ENCODE assay signal across 16 cellular contexts in genomic region chr9:4333787-4334186, GRCh38. TPM values are rescaled to one million over a fixed set of nuclear protein-coding genes. Genes with fewer than 3 reads are reported as not detected.
DNase-seq lines count a peak whose midpoint lies in the region; ATAC-seq and TF ChIP-seq lines count a peak whose summit lies in the region.
"Had no signal": no experiment of that assay in that cellular context is flagged by ENCODE, and none has a peak within 500 bp of the region (broad histone marks: within the 10 kb centered on the region; RNA-seq: fewer than 3 reads in every experiment).

No MANE protein-coding gene starts in this region.

- TF ChIP-seq CTCF in MCF 10A (IDR thresholded peaks at IDR 0.05; ENCODE audit: unreplicated experiment) (no peak), mammary epithelial cell (conservative IDR thresholded peaks at IDR 0.05 in 1 of 2, IDR thresholded peaks at IDR 0.05 in 1 of 2; ENCODE audit: extremely low read depth in 1 of 2, insufficient read depth in 1 of 2, low read depth in 1 of 2, low read length in 2 of 2) (no peak), VCaP (conservative IDR thresholded peaks at IDR 0.05) (no peak), hepatocyte (IDR thresholded peaks at IDR 0.05; ENCODE audit: poor library complexity) (no peak), thyroid gland (IDR thresholded peaks at IDR 0.05) (no peak)

- H3K9me2 ChIP-seq in hepatocyte (replicated peaks; ENCODE audit: insufficient read depth) = no peaks in the 10 kb centered on the region

- no peaks in the 10 kb centered on the region for H3K27me3 ChIP-seq in mammary epithelial cell (ENCODE audit: insufficient read depth, low read length)
- no peaks in the 10 kb centered on the region for H3K27me3 ChIP-seq in hepatocyte
- no peaks in the 10 kb centered on the region for H3K27me3 ChIP-seq in thyroid gland

- 93% methylated on average over 2 of the region's 2 CpGs for WGBS in mammary epithelial cell (ENCODE audit: low coverage, missing lambda C conversion rate)
- 74% methylated on average over 2 of the region's 2 CpGs for WGBS in hepatocyte (ENCODE audit: low lambda C conversion rate, missing lambda C conversion rate)
- 21 to 34% methylated on average over 2 of the region's 2 CpGs for WGBS in thyroid gland, 2 donors

- no peak overlapping the region for H3K4me3 ChIP-seq in mammary epithelial cell (replicated peaks in 1 of 3; ENCODE audit: insufficient read depth in 1 of 3, low read depth in 2 of 3, low read length in 3 of 3)
- H3K4me3 ChIP-seq in hepatocyte = no peak overlapping the region
- H3K4me3 ChIP-seq in thyroid gland (replicated peaks in 1 of 3) = no peak overlapping the region
- H3K4me3 ChIP-seq: GM23248, smooth muscle cell had no signal

- H3K4me1 ChIP-seq in mammary epithelial cell (ENCODE audit: insufficient read depth, low read length) (peaks cover 4% of the 10 kb centered on the region), hepatocyte (ENCODE audit: insufficient read depth) (no peaks in the 10 kb centered on the region), thyroid gland (peaks cover 31 to 42% of the 10 kb centered on the region in 2 donors)
- H3K4me1 ChIP-seq: parathyroid adenoma had no signal

- H3K36me3 Mint-ChIP-seq in MCF 10A (ENCODE audit: insufficient read depth, unreplicated experiment) = no peaks in the 10 kb centered on the region
- H3K36me3 Mint-ChIP-seq: activated CD4-positive, alpha-beta memory T cell treated with anti-CD3 and anti-CD28 coated beads for 36 hours; CD8-positive, alpha-beta memory T cell had no signal

- intact Hi-C loops in MCF 10A (cut with micrococcal nuclease) (no loop called here), mammary epithelial cell (cut with micrococcal nuclease) (no loop called here), thyroid gland (cut with DNase I) (no loop called here)

- peaks cover 12% of the 10 kb centered on the region for H3K4me1 Mint-ChIP-seq in MCF 10A (ENCODE audit: insufficient read depth, unreplicated experiment)
- H3K4me1 Mint-ChIP-seq: CD8-positive, alpha-beta memory T cell had no signal

- CTCF ChIA-PET in MCF 10A (lab: Yijun Ruan, JAX) = interaction anchor here (0.6 to 5.7 kb wide), 8 partner anchors 14 to 602 kb away, joined by 3 to 42 read pairs (median 4); no protein-coding TSS in a partner anchor
- CTCF ChIA-PET in mammary epithelial cell (lab: Charles Lee; ENCODE audit: low non-redundant PET) = no interaction called here

- no peaks in the 10 kb centered on the region for H3K9me3 Mint-ChIP-seq in MCF 10A (ENCODE audit: unreplicated experiment)
- H3K9me3 Mint-ChIP-seq: activated CD4-positive, alpha-beta memory T cell treated with anti-CD3 and anti-CD28 coated beads for 36 hours; CD8-positive, alpha-beta memory T cell had no signal

- H3K27me3 Mint-ChIP-seq in MCF 10A (ENCODE audit: insufficient read depth, unreplicated experiment) = no peaks in the 10 kb centered on the region
- H3K27me3 Mint-ChIP-seq: activated CD4-positive, alpha-beta memory T cell treated with anti-CD3 and anti-CD28 coated beads for 36 hours had no signal

- H3K9me3 ChIP-seq in mammary epithelial cell (replicated peaks; ENCODE audit: insufficient read depth, low read length) (no peaks in the 10 kb centered on the region), hepatocyte (ENCODE audit: low read depth) (no peaks in the 10 kb centered on the region), thyroid gland (no peaks in the 10 kb centered on the region)

- H3K4me3 Mint-ChIP-seq in MCF 10A (ENCODE audit: unreplicated experiment) = no peak overlapping the region
- H3K4me3 Mint-ChIP-seq: activated CD4-positive, alpha-beta memory T cell treated with anti-CD3 and anti-CD28 coated beads for 36 hours; CD8-positive, alpha-beta memory T cell had no signal

- ATAC-seq in HG03139 (IDR thresholded peaks at IDR 0.05; ENCODE audit: unreplicated experiment) (no peak), HG03432 (IDR thresholded peaks at IDR 0.05; ENCODE audit: unreplicated experiment) (no peak)

- POLR2A ChIA-PET in MCF 10A (lab: Yijun Ruan, JAX) = interaction anchor here (0.7 kb wide), 1 partner anchor 211 kb away, joined by 3 read pairs; no protein-coding TSS in a partner anchor

- H3K36me3 ChIP-seq in mammary epithelial cell (ENCODE audit: insufficient read depth, low read length) = no peaks in the 10 kb centered on the region
- no peaks in the 10 kb centered on the region for H3K36me3 ChIP-seq in hepatocyte (replicated peaks; ENCODE audit: insufficient read depth, low read depth)
- H3K36me3 ChIP-seq in thyroid gland = no peaks in the 10 kb centered on the region

- peak overlapping the region; percentile 46 for H3K27ac Mint-ChIP-seq in MCF 10A (ENCODE audit: low read depth, unreplicated experiment)
- H3K27ac Mint-ChIP-seq: activated CD4-positive, alpha-beta memory T cell treated with anti-CD3 and anti-CD28 coated beads for 36 hours; CD8-positive, alpha-beta memory T cell had no signal

- H2AFZ ChIP-seq in mammary epithelial cell (ENCODE audit: low read depth, low read length) = no peak overlapping the region
- no peak overlapping the region for H2AFZ ChIP-seq in hepatocyte
- H2AFZ ChIP-seq: GM23248, parathyroid adenoma had no signal

- dilution Hi-C loops in mammary epithelial cell (cut with HindIII; ENCODE audit: low sequenced_read_pairs) = no loop called here

- in situ Hi-C loops in mammary epithelial cell (cut with MboI; ENCODE audit: low sequenced_read_pairs in 2 of 2) = loop anchor here in 1 of 2 donors (25.0 kb wide), 2 partner anchors 246 to 871 kb away; no protein-coding TSS in a partner anchor

- BruUV-seq in MCF 10A (replicated peaks; lab: Mats Ljungman, UMichigan) = no TSS peak
- no TSS peak for BruUV-seq in mammary epithelial cell (replicated peaks; lab: Mats Ljungman, UMichigan)

- no peak overlapping the region for H3K9ac ChIP-seq in mammary epithelial cell (ENCODE audit: insufficient read depth, low read length)
- H3K9ac ChIP-seq: GM23248, parathyroid adenoma had no signal

- no peaks in the 10 kb centered on the region for H3K79me2 ChIP-seq in mammary epithelial cell (ENCODE audit: insufficient read depth, low read length)
- no peaks in the 10 kb centered on the region for H3K79me2 ChIP-seq in hepatocyte
- H3K79me2 ChIP-seq: parathyroid adenoma had no signal

- H4K20me1 ChIP-seq in mammary epithelial cell (ENCODE audit: insufficient read depth, low read length) (no peaks in the 10 kb centered on the region), hepatocyte (ENCODE audit: insufficient read depth, poor library complexity, severe bottlenecking) (no peaks in the 10 kb centered on the region)

- TF ChIP-seq POLR2A in thyroid gland (IDR thresholded peaks at IDR 0.05) = no peak

- H3K27ac ChIP-seq in mammary epithelial cell (ENCODE audit: insufficient read depth, low read depth, low read length) (no peak overlapping the region), VCaP (peak overlapping the region; percentile 52), hepatocyte (peak overlapping the region; percentile 21), thyroid gland (peak overlapping the region; percentile 75 to 83 (median 80))
- H3K27ac ChIP-seq: GM23248, parathyroid adenoma had no signal

- DNase-seq in MCF 10A (ENCODE audit: unreplicated experiment) (no peak), mammary epithelial cell (no peak), hepatocyte (ENCODE audit: low spot score) (no peak), thyroid gland (peak; percentile 16 to 23), A172 (ENCODE audit: low spot score) (no peak)
- DNase-seq: activated CD4-positive, alpha-beta memory T cell treated with anti-CD3 and anti-CD28 coated beads for 36 hours; activated naive CD4-positive, alpha-beta T cell treated with Interleukin-2 at 50 U/mL for 16 hours; aorta; SHP77 had no signal

- H3K4me2 ChIP-seq in mammary epithelial cell (ENCODE audit: insufficient read depth, low read depth, low read length) = no peak overlapping the region
- no peak overlapping the region for H3K4me2 ChIP-seq in hepatocyte
- H3K4me2 ChIP-seq: smooth muscle cell had no signal

RNA-seq across cellular contexts. Expression of gene GLIS3, which starts 33.9 kb away (rescaled TPM):
- total RNA-seq in MCF 10A (2022) (1.1 TPM in 2 replicates), mammary epithelial cell (1 to 10 TPM; 1.2 to 9.8 TPM), hepatocyte (19.3 and 30.0 TPM in 2 replicates), thyroid gland (100 to 1,000 TPM in 3 of 4 donors, 10 to 100 TPM in 1; 90.7 to 208 (median 127) TPM)
- polyA plus RNA-seq in mammary epithelial cell (0.15 TPM), hepatocyte (14.0 and 16.6 TPM in 2 replicates)
- 5.2 TPM for polyA minus RNA-seq in mammary epithelial cell
- 8.7 and 12.7 TPM in 2 replicates for total RNA-seq in A172 (2014; rRNA removed; shearing (Covaris generic))

Comparison
In these comparisons a context has a peak if more than half of its experiments do, and no peak if none do; other contexts are left out.
1. DNase-seq: peak in thyroid gland (2 of 2); none in MCF 10A (single experiment), mammary epithelial cell (single experiment), hepatocyte (single experiment) and A172 (single experiment).